27 cellular contexts compared by ENCODE assay signal in the genomic region with DNA sequence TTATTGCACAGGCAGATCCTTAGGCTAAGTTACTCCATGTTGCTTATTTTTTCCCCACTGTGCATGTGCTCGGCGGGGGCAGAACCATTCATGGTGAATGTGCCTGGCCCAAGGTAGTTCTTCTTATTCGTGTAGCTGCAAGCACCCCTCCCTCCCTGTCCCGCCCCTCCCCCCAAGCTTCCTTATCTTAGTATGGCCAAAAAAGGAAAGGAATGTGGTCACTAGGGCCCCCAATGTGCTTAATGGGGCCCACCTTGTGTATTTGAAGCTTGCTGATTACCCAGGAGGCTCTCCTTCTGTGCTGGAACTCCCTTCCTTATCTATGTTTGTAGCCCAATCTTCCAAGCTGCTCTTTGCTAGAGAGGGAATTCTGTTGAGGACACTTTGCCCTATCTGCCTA.
"Had no signal": no experiment of that assay in that cellular context is flagged by ENCODE, and none has a peak within 500 bp of the region (broad histone marks: within the 10 kb centered on the region; RNA-seq: fewer than 3 reads in every experiment).

No MANE protein-coding gene starts in this region.

- H3K36me3 Mint-ChIP-seq: memory B cell; mesothelial cell of epicardium; naive B cell; neural progenitor cell; stimulated activated effector memory CD8-positive, alpha-beta T cell treated with anti-CD3 and anti-CD28 coated beads, Interleukin-12 subunit alpha, Interleukin-12 subunit beta, amount 100 ng/mL, for 72 hours; type B pancreatic cell had no signal

- H3K27ac Mint-ChIP-seq: dendritic cell treated with granulocyte-macrophage colony-stimulating factor and Interleukin-4, amounts not matched to agents 40 ng/mL and 50 ng/mL, for 4 days; memory B cell; mesothelial cell of epicardium; naive B cell; nephron; neural progenitor cell; stimulated activated effector memory CD8-positive, alpha-beta T cell treated with anti-CD3 and anti-CD28 coated beads, Interleukin-12 subunit alpha, Interleukin-12 subunit beta, amount 100 ng/mL, for 72 hours; type B pancreatic cell had no signal

- H3K27ac ChIP-seq: colonic mucosa, esophagus squamous epithelium, neural progenitor cell, parathyroid adenoma, prostate gland, right atrium auricular region, stomach, thyroid gland had no signal

- H3K9me3 ChIP-seq: colonic mucosa, esophagus squamous epithelium, prostate gland, right atrium auricular region, thyroid gland had no signal

- H3K9me3 Mint-ChIP-seq: nephron, neural progenitor cell, type B pancreatic cell had no signal

- H3K27me3 Mint-ChIP-seq: dendritic cell treated with granulocyte-macrophage colony-stimulating factor and Interleukin-4, amounts not matched to agents 40 ng/mL and 50 ng/mL, for 4 days; memory B cell; naive B cell; type B pancreatic cell had no signal

- H3K4me3 ChIP-seq: colonic mucosa, esophagus squamous epithelium, lung, mucosa of descending colon, neural progenitor cell, prostate gland, right atrium auricular region, smooth muscle cell, stomach, thyroid gland had no signal

- ATAC-seq: left lobe of liver; mucosa of descending colon; sciatic nerve; stimulated activated effector memory CD8-positive, alpha-beta T cell treated with anti-CD3 and anti-CD28 coated beads, Interleukin-12 subunit alpha, Interleukin-12 subunit beta, amount 100 ng/mL, for 72 hours had no signal

- H3K9ac ChIP-seq: neural progenitor cell, parathyroid adenoma had no signal

- H3K4me1 Mint-ChIP-seq: memory B cell; naive B cell; nephron; stimulated activated effector memory CD8-positive, alpha-beta T cell treated with anti-CD3 and anti-CD28 coated beads, Interleukin-12 subunit alpha, Interleukin-12 subunit beta, amount 100 ng/mL, for 72 hours had no signal

- DNase-seq: colonic mucosa; effector memory CD4-positive, alpha-beta T cell; esophagus squamous epithelium; foreskin melanocyte; glutamatergic neuron; hypothalamus; mucosa of descending colon; naive B cell; stimulated activated CD4-positive, alpha-beta T cell treated with anti-CD3 and anti-CD28 coated beads, Interleukin-2, amount 100 ng/mL, for 24 hours; stimulated activated CD4-positive, alpha-beta T cell treated with anti-CD3 and anti-CD28 coated beads, Interleukin-4, amount 100 ng/mL, for 24 hours; stimulated activated naive CD4-positive, alpha-beta T cell treated with Interleukin-2 at 50 U/mL for 16 hours; stomach; thyroid gland had no signal

- H3K27me3 ChIP-seq: colonic mucosa, esophagus squamous epithelium, neural progenitor cell, right atrium auricular region, stomach, thyroid gland had no signal

- H3K4me1 ChIP-seq: colonic mucosa, esophagus squamous epithelium, neural progenitor cell, parathyroid adenoma, prostate gland, right atrium auricular region, stomach, thyroid gland had no signal

- H3K4me3 Mint-ChIP-seq: dendritic cell treated with granulocyte-macrophage colony-stimulating factor and Interleukin-4, amounts not matched to agents 40 ng/mL and 50 ng/mL, for 4 days; memory B cell; mesothelial cell of epicardium; nephron; neural progenitor cell; stimulated activated effector memory CD8-positive, alpha-beta T cell treated with anti-CD3 and anti-CD28 coated beads, Interleukin-12 subunit alpha, Interleukin-12 subunit beta, amount 100 ng/mL, for 72 hours; type B pancreatic cell had no signal

- H3K36me3 ChIP-seq: colonic mucosa, esophagus squamous epithelium, neural progenitor cell, prostate gland, right atrium auricular region, stomach, thyroid gland had no signal
